In the genomic region with DNA sequence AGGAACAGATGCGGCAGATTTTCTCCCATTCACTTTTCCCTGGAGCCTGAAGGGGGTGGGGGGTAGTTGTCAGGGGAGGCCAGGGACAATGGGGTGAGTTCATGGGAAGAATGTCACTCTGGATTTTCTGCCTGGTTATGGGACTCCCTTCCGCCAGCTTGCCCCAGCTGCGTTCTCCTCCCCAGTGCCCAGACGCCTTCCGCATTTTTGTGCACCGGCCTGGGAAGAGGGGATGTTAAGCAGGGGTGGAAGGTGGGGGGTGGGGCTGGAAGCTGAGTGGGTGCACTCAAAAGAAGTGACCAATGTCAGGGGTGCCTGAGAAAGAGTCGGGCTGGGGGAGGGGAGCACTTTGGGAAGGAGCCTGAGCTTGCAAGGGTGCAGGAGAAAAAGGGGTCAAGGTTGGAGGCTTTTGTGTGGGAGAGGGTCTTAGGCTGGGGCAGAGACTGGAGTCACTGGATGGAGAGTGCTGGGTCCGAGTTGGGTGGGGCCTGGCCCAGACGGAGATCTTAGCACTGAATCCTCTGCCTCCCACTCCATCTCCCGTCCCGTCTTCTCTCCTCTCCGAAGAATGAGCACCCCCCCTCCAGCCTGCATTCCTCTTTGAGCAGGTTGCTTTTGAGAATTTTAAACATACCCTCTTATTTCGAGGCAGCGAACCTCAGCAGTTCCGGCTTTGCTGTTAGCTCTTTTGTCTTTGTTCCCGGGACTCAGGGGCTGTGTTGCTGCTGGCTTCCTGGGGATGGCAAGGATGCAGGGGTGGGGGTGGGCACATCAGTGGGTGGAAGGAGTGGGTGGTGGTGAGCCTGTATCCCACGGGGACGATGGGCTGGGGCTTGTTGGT, we compare ENCODE assay signal across 11 cellular contexts. TPM values are rescaled to one million over a fixed set of nuclear protein-coding genes. Genes with fewer than 3 reads are reported as not detected.
DNase-seq lines count a peak whose midpoint lies in the region; ATAC-seq, FAIRE-seq and TF ChIP-seq lines count a peak whose summit lies in the region.
"Had no signal": no experiment of that assay in that cellular context is flagged by ENCODE, and none has a peak within 500 bp of the region (broad histone marks: within the 10 kb centered on the region; RNA-seq: fewer than 3 reads in every experiment).

No MANE protein-coding gene starts in this region.

- no peak overlapping the region for H2AFZ ChIP-seq in Karpas-422 (ENCODE audit: low read length)

- H3K27me3 Mint-ChIP-seq in Calu3 (ENCODE audit: unreplicated experiment): peaks cover 58% of the 10 kb centered on the region
- no peaks in the 10 kb centered on the region for H3K27me3 Mint-ChIP-seq in osteocyte (ENCODE audit: unreplicated experiment)

- H3K4me1 ChIP-seq in RWPE2 (ENCODE audit: insufficient read depth, poor library complexity, severe bottlenecking) (peaks cover 26% of the 10 kb centered on the region), esophagus squamous epithelium (peaks cover 27 to 55% (median 27%) of the 10 kb centered on the region in 3 donors), Karpas-422 (ENCODE audit: low read length) (peaks cover 6% of the 10 kb centered on the region)

- no peak overlapping the region for H3K4me3 ChIP-seq in RWPE2 (ENCODE audit: severe bottlenecking)
- H3K4me3 ChIP-seq in esophagus squamous epithelium: peak overlapping the region in 3 of 4 donors; percentile 66 to 76 (median 76)
- H3K4me3 ChIP-seq in Karpas-422 (ENCODE audit: low read length): no peak overlapping the region
- H3K4me3 ChIP-seq: thyroid gland had no signal

- H3K36me3 Mint-ChIP-seq in Calu3 (ENCODE audit: insufficient read depth, unreplicated experiment): peaks cover 44% of the 10 kb centered on the region
- H3K36me3 Mint-ChIP-seq in osteocyte (ENCODE audit: unreplicated experiment): peaks cover 38% of the 10 kb centered on the region

- H3K4me1 Mint-ChIP-seq in Calu3 (ENCODE audit: low read depth, unreplicated experiment) (peaks cover 51% of the 10 kb centered on the region), osteocyte (ENCODE audit: unreplicated experiment) (peaks cover 53% of the 10 kb centered on the region)

- intact Hi-C loops in Calu3 (cut with micrococcal nuclease; ENCODE audit: unreplicated experiment) (loop anchor here (2.0 kb wide), 1 partner anchor 17 kb away; no protein-coding TSS in a partner anchor), esophagus squamous epithelium (cut with DNase I) (no loop called here)

- FAIRE-seq in GM19239 (lab: Jason Lieb, UNC): no peak

- H3K79me2 ChIP-seq in Karpas-422 (ENCODE audit: low read length): no peaks in the 10 kb centered on the region

- H4K20me1 ChIP-seq in Karpas-422 (ENCODE audit: insufficient read depth, low read depth, low read length): no peaks in the 10 kb centered on the region

- no peaks in the 10 kb centered on the region for H3K27me3 ChIP-seq in RWPE2 (ENCODE audit: insufficient read depth, poor library complexity, severe bottlenecking)
- peaks cover 0 to 34% (median 0%) of the 10 kb centered on the region in 4 donors for H3K27me3 ChIP-seq in esophagus squamous epithelium
- H3K27me3 ChIP-seq in Karpas-422 (ENCODE audit: low read length): no peaks in the 10 kb centered on the region
- H3K27me3 ChIP-seq: thyroid gland had no signal

- 34 to 56% methylated on average over 13 to 15 of the region's 18 CpGs for WGBS in esophagus squamous epithelium, 2 donors

- TF ChIP-seq CTCF in Calu3 (IDR thresholded peaks at IDR 0.05; ENCODE audit: unreplicated experiment) (no peak), RWPE2 (IDR thresholded peaks at IDR 0.05; ENCODE audit: poor library complexity, severe bottlenecking) (no peak), esophagus squamous epithelium (IDR thresholded peaks at IDR 0.05) (no peak), osteocyte (IDR thresholded peaks at IDR 0.05) (no peak)

- CTCF ChIA-PET in Calu3 (lab: Charles Lee): interaction anchor here (0.6 to 0.8 kb wide), 2 partner anchors 19 to 1324 kb away, joined by 4 read pairs; no protein-coding TSS in a partner anchor

- H3K27ac Mint-ChIP-seq in Calu3 (ENCODE audit: unreplicated experiment) (peak overlapping the region; percentile 64), osteocyte (ENCODE audit: unreplicated experiment) (peak overlapping the region; percentile 99)

- H3K36me3 ChIP-seq in RWPE2 (ENCODE audit: low read depth) (peaks cover 9% of the 10 kb centered on the region), esophagus squamous epithelium (peaks cover 0 to 20% (median 0%) of the 10 kb centered on the region in 3 donors), Karpas-422 (ENCODE audit: insufficient read depth, low read length) (no peaks in the 10 kb centered on the region)
- H3K36me3 ChIP-seq: thyroid gland had no signal

- peak overlapping the region; percentile 48 for H3K27ac ChIP-seq in RWPE2 (ENCODE audit: poor library complexity, severe bottlenecking)
- H3K27ac ChIP-seq in esophagus squamous epithelium: peak overlapping the region; percentile 69 to 89 (median 80)
- H3K27ac ChIP-seq in Karpas-422 (ENCODE audit: low read length): no peak overlapping the region
- H3K27ac ChIP-seq: thyroid gland had no signal

- H3K9ac ChIP-seq in Karpas-422 (ENCODE audit: low read length): no peak overlapping the region

- ATAC-seq in RWPE2 (ENCODE audit: low read depth) (no peak), GM21619 (IDR thresholded peaks at IDR 0.05; ENCODE audit: unreplicated experiment) (no peak)

- H3K9me2 ChIP-seq in Karpas-422 (replicated peaks; ENCODE audit: insufficient read depth, low read length): no peaks in the 10 kb centered on the region

- DNase-seq in Calu3: no peak
- no peak for DNase-seq in RWPE2 (ENCODE audit: low spot score)
- no peak for DNase-seq in esophagus squamous epithelium (lab: John Stamatoyannopoulos, UW)
- DNase-seq in osteocyte (ENCODE audit: extremely low spot score, unreplicated experiment): no peak
- no peak for DNase-seq in foreskin melanocyte
- DNase-seq in Karpas-422: no peak
- no peak for DNase-seq in GM19239 (ENCODE audit: insufficient read length, low spot score)
- DNase-seq: DMS 273 treated with DMSO at 0.1 percent for 48 hours, erythroblast, thyroid gland had no signal

- H3K4me2 ChIP-seq in Karpas-422 (ENCODE audit: low read depth, low read length, poor library complexity, severe bottlenecking): no peak overlapping the region

- no peak for TF ChIP-seq POLR2A in esophagus squamous epithelium (IDR thresholded peaks at IDR 0.05)

- H3K4me3 Mint-ChIP-seq in Calu3 (ENCODE audit: low read depth, unreplicated experiment) (peak overlapping the region; percentile 97), osteocyte (ENCODE audit: unreplicated experiment) (peak overlapping the region; percentile 96)

- no peaks in the 10 kb centered on the region for H3K9me3 Mint-ChIP-seq in Calu3 (ENCODE audit: low read depth, unreplicated experiment)
- H3K9me3 Mint-ChIP-seq in osteocyte (ENCODE audit: unreplicated experiment): no peaks in the 10 kb centered on the region

- H3K9me3 ChIP-seq in RWPE2 (ENCODE audit: severe bottlenecking) (no peaks in the 10 kb centered on the region), esophagus squamous epithelium (no peaks in the 10 kb centered on the region), Karpas-422 (ENCODE audit: low read length) (no peaks in the 10 kb centered on the region)
- H3K9me3 ChIP-seq: thyroid gland had no signal

- no TSS peak for BruUV-seq in Calu3 (replicated peaks; lab: Mats Ljungman, UMichigan)

RNA-seq across cellular contexts. Expression of a gene that starts 2.7 kb away (rescaled TPM):
- total RNA-seq in Calu3 (2022) (164 and 175 TPM in 2 replicates), esophagus squamous epithelium (100 to 1,000 TPM; 113 to 207 (median 167) TPM), osteocyte (2,796 and 2,855 TPM in 2 replicates)
- total RNA-seq in Karpas-422 (2014; rRNA removed; shearing (Covaris generic); ENCODE audit: low replicate concordance): not detected in 2 replicates

RNA-seq across cellular contexts. Expression of a gene that starts 59.4 kb away (rescaled TPM):
- 8.7 and 14.8 TPM in 2 replicates for total RNA-seq in Calu3 (2022)
- total RNA-seq in esophagus squamous epithelium: 100 to 1,000 TPM in 2 of 4 donors, 10 to 100 TPM in 2; 26.9 to 899 (median 95.4) TPM
- total RNA-seq in osteocyte: 1,145 and 1,383 TPM in 2 replicates
- total RNA-seq in Karpas-422 (2014; rRNA removed; shearing (Covaris generic); ENCODE audit: low replicate concordance): not detected in 2 replicates

Comparison
In these comparisons a context has a peak if more than half of its experiments do, and no peak if none do; other contexts are left out.
1. H3K4me3 ChIP-seq: peak in esophagus squamous epithelium (3 of 4); none in RWPE2 (single experiment) and Karpas-422 (single experiment).
2. RNA of a gene that starts 2.7 kb away (total RNA-seq): 2,796 to 2,855 TPM in osteocyte, 164 to 175 TPM in Calu3 and 113 to 207 TPM in esophagus squamous epithelium; not detected in Karpas-422; every median in the first group is over 100 times any median in the second.